Comparison of ENCODE assay signal across 11 cellular contexts in genomic region chr13:98496239-98496668, GRCh38.
DNase-seq lines count a peak whose midpoint lies in the region; ATAC-seq, FAIRE-seq and TF ChIP-seq lines count a peak whose summit lies in the region.
"Had no signal": no experiment of that assay in that cellular context is flagged by ENCODE, and none has a peak within 500 bp of the region (broad histone marks: within the 10 kb centered on the region; RNA-seq: fewer than 3 reads in every experiment).

No MANE protein-coding gene starts in this region.

- CTCF ChIA-PET in CD4-positive, alpha-beta memory T cell (lab: Charles Lee; ENCODE audit: partially characterized antibody): interaction anchor here (2.2 kb wide), 1 partner anchor 157 kb away, joined by 6 read pairs; no protein-coding TSS in a partner anchor

- no peak overlapping the region for H3K4me3 Mint-ChIP-seq in CD4-positive, alpha-beta memory T cell

- H3K27ac Mint-ChIP-seq in CD4-positive, alpha-beta memory T cell: peak overlapping the region in 5 of 7 donors; percentile 50 to 77 (median 69)

- H3K27me3 ChIP-seq in CD4-positive, alpha-beta memory T cell (ENCODE audit: insufficient read depth, low read length): no peaks in the 10 kb centered on the region
- H3K27me3 ChIP-seq in adipocyte (replicated peaks; ENCODE audit: control insufficient read depth, insufficient read depth, low read length) (no peaks in the 10 kb centered on the region), gastrocnemius medialis (no peaks in the 10 kb centered on the region)

- peaks cover 9% of the 10 kb centered on the region for H3K36me3 ChIP-seq in CD4-positive, alpha-beta memory T cell (ENCODE audit: insufficient read depth, low read length)
- H3K36me3 ChIP-seq in adipocyte (ENCODE audit: control insufficient read depth, insufficient read depth, low read length, severe bottlenecking) (peaks cover 6% of the 10 kb centered on the region), gastrocnemius medialis (no peaks in the 10 kb centered on the region)

- intact Hi-C loops in CD4-positive, alpha-beta memory T cell (cut with micrococcal nuclease): no loop called here
- intact Hi-C loops in gastrocnemius medialis (cut with DNase I; ENCODE audit: low total_unique reads): no loop called here

- H3K36me3 Mint-ChIP-seq in CD4-positive, alpha-beta memory T cell: peaks cover 24 to 56% of the 10 kb centered on the region in 2 donors

- H3K27ac ChIP-seq in CD4-positive, alpha-beta memory T cell (ENCODE audit: low read depth, low read length): no peak overlapping the region
- H3K27ac ChIP-seq in gastrocnemius medialis: peak overlapping the region; percentile 58 to 79 (median 66)

- peaks cover 53% of the 10 kb centered on the region for H3K4me1 ChIP-seq in CD4-positive, alpha-beta memory T cell (ENCODE audit: insufficient read depth, low read length)
- peaks cover 46% of the 10 kb centered on the region for H3K4me1 ChIP-seq in adipocyte (ENCODE audit: control insufficient read depth, insufficient read depth, low read length)
- H3K4me1 ChIP-seq in gastrocnemius medialis: peaks cover 28 to 35% of the 10 kb centered on the region in 2 donors

- no peak overlapping the region for H3K4me3 ChIP-seq in CD4-positive, alpha-beta memory T cell (ENCODE audit: low read length in 2 of 2)
- H3K4me3 ChIP-seq in adipocyte (ENCODE audit: low read length) (peak overlapping the region; percentile 72), gastrocnemius medialis (no peak overlapping the region)

- H3K9ac ChIP-seq in adipocyte (ENCODE audit: low read length): peak overlapping the region; percentile 83

- H3K27me3 Mint-ChIP-seq in CD4-positive, alpha-beta memory T cell: no peaks in the 10 kb centered on the region

- peak; percentile 10 for ATAC-seq in left lobe of liver
- ATAC-seq in gastrocnemius medialis: peak; percentile 67 to 72
- no peak for ATAC-seq in GM18519 (IDR thresholded peaks at IDR 0.05; ENCODE audit: low FRiP score, unreplicated experiment)

- in situ Hi-C loops in gastrocnemius medialis (cut with MboI; ENCODE audit: low sequenced_read_pairs in 4 of 4): no loop called here

- POLR2A ChIA-PET in CD4-positive, alpha-beta memory T cell (lab: Charles Lee; ENCODE audit: partially characterized antibody): no interaction called here

- peaks cover 58 to 90% (median 64%) of the 10 kb centered on the region in 4 donors for H3K4me1 Mint-ChIP-seq in CD4-positive, alpha-beta memory T cell

- H3K9me3 Mint-ChIP-seq in CD4-positive, alpha-beta memory T cell: no peaks in the 10 kb centered on the region

- TF ChIP-seq POLR2A in gastrocnemius medialis (IDR thresholded peaks at IDR 0.05): no peak

- H3K9me3 ChIP-seq in CD4-positive, alpha-beta memory T cell (ENCODE audit: control insufficient read depth in 1 of 2, low read length in 2 of 2): no peaks in the 10 kb centered on the region
- no peaks in the 10 kb centered on the region for H3K9me3 ChIP-seq in adipocyte (ENCODE audit: control insufficient read depth, low read length)
- no peaks in the 10 kb centered on the region for H3K9me3 ChIP-seq in gastrocnemius medialis

- DNase-seq in CD4-positive, alpha-beta memory T cell: no peak
- DNase-seq in adipocyte (ENCODE audit: low read depth) (no peak), left lobe of liver (ENCODE audit: low spot score) (no peak), gastrocnemius medialis (peak; percentile 69 to 86), D721Med (ENCODE audit: insufficient read length, low spot score) (no peak), medulla oblongata (ENCODE audit: extremely low spot score) (no peak), activated gamma-delta T cell treated with Interleukin-2 at 50 U/mL for 16 hours (no peak)
- DNase-seq: amygdala, NCI-H187, RPMI8226 had no signal

- no peak for TF ChIP-seq CTCF in gastrocnemius medialis (IDR thresholded peaks at IDR 0.05 in 4 of 5, conservative IDR thresholded peaks at IDR 0.05 in 1 of 5)
- no peak for TF ChIP-seq CTCF in D721Med (IDR thresholded peaks at IDR 0.05; ENCODE audit: insufficient read depth, missing control alignments)

- no peak for FAIRE-seq in D721Med (lab: Jason Lieb, UNC)

Comparison
In these comparisons a context has a peak if more than half of its experiments do, and no peak if none do; other contexts are left out.
1. DNase-seq: peak in gastrocnemius medialis (2 of 2); none in CD4-positive, alpha-beta memory T cell (0 of 5), adipocyte (single experiment), left lobe of liver (single experiment), D721Med (single experiment), medulla oblongata (single experiment) and activated gamma-delta T cell treated with Interleukin-2 at 50 U/mL for 16 hours (single experiment).